ENCODE assay signal across 10 cellular contexts in the genomic region with DNA sequence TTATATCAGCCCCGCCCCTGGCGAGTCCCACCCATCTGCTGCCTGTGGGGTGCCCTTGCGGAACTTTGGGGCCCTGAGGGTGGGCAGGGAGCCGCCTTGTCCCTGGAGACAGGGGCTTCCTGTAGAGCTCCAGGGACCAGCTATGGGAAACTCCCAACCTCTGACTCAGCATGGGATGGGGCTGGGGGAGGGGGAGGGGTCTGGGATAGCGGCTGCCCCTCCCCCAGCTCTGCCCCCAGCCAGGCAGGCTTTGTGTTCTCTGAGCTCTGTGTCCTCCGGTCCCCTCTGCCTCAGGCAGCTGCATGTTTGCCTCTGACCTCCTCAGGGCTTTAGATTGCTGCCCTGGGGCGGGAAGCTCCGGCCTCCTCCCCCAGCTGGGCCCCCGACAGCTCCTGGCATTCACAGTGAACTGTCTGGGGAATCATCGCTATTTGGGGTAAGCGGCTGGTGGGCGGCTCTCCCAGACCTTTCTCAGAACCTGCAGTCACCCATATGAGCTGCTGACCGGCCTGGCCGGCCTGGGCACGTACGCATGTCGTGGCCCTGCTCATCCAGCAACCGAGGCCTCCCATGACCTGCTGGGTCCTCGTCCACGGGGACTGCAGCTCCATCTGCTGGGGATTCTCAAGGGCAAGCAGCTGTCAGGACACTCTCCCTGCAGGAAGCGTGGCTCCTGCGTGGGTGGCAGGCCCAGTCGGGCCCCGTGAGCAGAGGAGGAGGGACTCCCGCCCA. TPM values are rescaled to one million over a fixed set of nuclear protein-coding genes. Genes with fewer than 3 reads are reported as not detected.
A peak's percentile ranks its signal among the peaks of the same experiment; 100 is the strongest.
DNase-seq lines count a peak whose midpoint lies in the region; ATAC-seq and TF ChIP-seq lines count a peak whose summit lies in the region.
"Had no signal": no experiment of that assay in that cellular context is flagged by ENCODE, and none has a peak within 500 bp of the region (broad histone marks: within the 10 kb centered on the region; RNA-seq: fewer than 3 reads in every experiment).

No MANE protein-coding gene starts in this region.

- H3K36me3 ChIP-seq in right atrium auricular region (no peaks in the 10 kb centered on the region), left lung (no peaks in the 10 kb centered on the region), aorta (ENCODE audit: control insufficient read depth in 1 of 2, insufficient read depth in 2 of 2, low read length in 1 of 2) (no peaks in the 10 kb centered on the region)

- WGBS in aorta, 2 donors, result 32 to 38% methylated on average over 25 of the region's 25 CpGs

- H3K9me3 Mint-ChIP-seq in activated CD4-positive, alpha-beta T cell treated with anti-CD3 and anti-CD28 coated beads, Interleukin-2, amount 10 ng/mL, durations not matched to agents 24 days and 14 days, result peaks cover 4% of the 10 kb centered on the region
- H3K9me3 Mint-ChIP-seq: CD8-positive, alpha-beta memory T cell had no signal

- H3K27ac Mint-ChIP-seq in activated CD4-positive, alpha-beta T cell treated with anti-CD3 and anti-CD28 coated beads, Interleukin-2, amount 10 ng/mL, durations not matched to agents 24 days and 14 days, result no peak overlapping the region
- H3K27ac Mint-ChIP-seq: CD8-positive, alpha-beta memory T cell had no signal

- H3K4me1 ChIP-seq in right atrium auricular region (peaks cover 0 to 12% of the 10 kb centered on the region in 2 donors), left lung (peaks cover 0 to 4% of the 10 kb centered on the region in 2 donors), aorta (ENCODE audit: control insufficient read depth in 1 of 2, insufficient read depth in 2 of 2, low read length in 2 of 2) (no peaks in the 10 kb centered on the region)

- DNase-seq in Right ventricle myocardium inferior (ENCODE audit: missing footprints) (peak; percentile 62), right atrium auricular region (ENCODE audit: low spot score) (no peak), dorsolateral prefrontal cortex (peak in 3 of 10 donors; percentile 32 to 57 (median 53)), left lung (peak in 1 of 2 donors; percentile 67), aorta (peak; percentile 50 to 71), activated gamma-delta T cell (lab: John Stamatoyannopoulos, UW) (no peak)
- DNase-seq in activated CD4-positive, alpha-beta T cell treated with anti-CD3 and anti-CD28 coated beads, Interleukin-2, amount 10 ng/mL, durations not matched to agents 24 days and 14 days, result no peak

- intact Hi-C loops in Right ventricle myocardium inferior (cut with DNase I) (loop anchor here (2.0 kb wide), 1 partner anchor 19 kb away; no protein-coding TSS in a partner anchor), dorsolateral prefrontal cortex (cut with DNase I) (no loop called here), left lung (cut with DNase I) (no loop called here), aorta (cut with DNase I) (no loop called here)
- intact Hi-C loops in activated CD4-positive, alpha-beta T cell treated with anti-CD3 and anti-CD28 coated beads, Interleukin-2, amount 10 ng/mL, durations not matched to agents 24 days and 14 days (cut with micrococcal nuclease), result no loop called here

- ATAC-seq in Right ventricle myocardium inferior (peak; percentile 68), left lung (peak; percentile 7), aorta (ENCODE audit: low FRiP score) (no peak), HG03520 (IDR thresholded peaks at IDR 0.05; ENCODE audit: unreplicated experiment) (no peak)

- no peak overlapping the region for H3K27ac ChIP-seq in right atrium auricular region
- peak overlapping the region in 3 of 59 donors; percentile 12 to 51 (median 27) for H3K27ac ChIP-seq in dorsolateral prefrontal cortex
- no peak overlapping the region for H3K27ac ChIP-seq in left lung
- no peak overlapping the region for H3K27ac ChIP-seq in aorta (ENCODE audit: low read depth in 1 of 2, low read length in 2 of 2)

- H3K4me3 Mint-ChIP-seq in activated CD4-positive, alpha-beta T cell treated with anti-CD3 and anti-CD28 coated beads, Interleukin-2, amount 10 ng/mL, durations not matched to agents 24 days and 14 days, result no peak overlapping the region
- H3K4me3 Mint-ChIP-seq: CD8-positive, alpha-beta memory T cell had no signal

- H3K9me3 ChIP-seq in right atrium auricular region (no peaks in the 10 kb centered on the region), left lung (no peaks in the 10 kb centered on the region), aorta (ENCODE audit: control insufficient read depth, low read length) (no peaks in the 10 kb centered on the region)

- H3K4me3 ChIP-seq in right atrium auricular region, result no peak overlapping the region
- no peak overlapping the region for H3K4me3 ChIP-seq in dorsolateral prefrontal cortex
- H3K4me3 ChIP-seq in left lung, result no peak overlapping the region
- no peak overlapping the region for H3K4me3 ChIP-seq in aorta (ENCODE audit: low read length in 2 of 2)

- no peaks in the 10 kb centered on the region for H3K27me3 Mint-ChIP-seq in activated CD4-positive, alpha-beta T cell treated with anti-CD3 and anti-CD28 coated beads, Interleukin-2, amount 10 ng/mL, durations not matched to agents 24 days and 14 days

- no peaks in the 10 kb centered on the region for H3K36me3 Mint-ChIP-seq in activated CD4-positive, alpha-beta T cell treated with anti-CD3 and anti-CD28 coated beads, Interleukin-2, amount 10 ng/mL, durations not matched to agents 24 days and 14 days (ENCODE audit: low read depth)
- H3K36me3 Mint-ChIP-seq: CD8-positive, alpha-beta memory T cell had no signal

- H3K27me3 ChIP-seq in right atrium auricular region (no peaks in the 10 kb centered on the region), dorsolateral prefrontal cortex (no peaks in the 10 kb centered on the region), left lung (no peaks in the 10 kb centered on the region), aorta (ENCODE audit: control insufficient read depth in 1 of 2, insufficient read depth in 2 of 2, low read length in 1 of 2) (no peaks in the 10 kb centered on the region)

- peaks cover 2% of the 10 kb centered on the region for H3K4me1 Mint-ChIP-seq in activated CD4-positive, alpha-beta T cell treated with anti-CD3 and anti-CD28 coated beads, Interleukin-2, amount 10 ng/mL, durations not matched to agents 24 days and 14 days
- H3K4me1 Mint-ChIP-seq: CD8-positive, alpha-beta memory T cell had no signal

- peak in 1 of 2 donors; percentile 64 for TF ChIP-seq CTCF in right atrium auricular region (IDR thresholded peaks at IDR 0.05)
- peak in 53 of 56 donors; percentile 12 to 67 (median 50) for TF ChIP-seq CTCF in dorsolateral prefrontal cortex (IDR thresholded peaks at IDR 0.05 in 54 of 56, conservative IDR thresholded peaks at IDR 0.05 in 2 of 56; ENCODE audit: low read depth in 1 of 56, partially characterized antibody in 56 of 56)
- no peak for TF ChIP-seq CTCF in left lung (IDR thresholded peaks at IDR 0.05)

RNA-seq across cellular contexts. Expression of a gene that starts 17.1 kb away (rescaled TPM):
- total RNA-seq in Right ventricle myocardium inferior (1.4 TPM), right atrium auricular region (1 to 10 TPM in 1 of 2 donors, under 1 TPM in 1; 0.22 to 1.5 TPM), dorsolateral prefrontal cortex (1 to 10 TPM in 114 of 120 experiments, under 1 TPM in 6; 0.35 to 4.6 (median 2.1) TPM), left lung (10 to 100 TPM; 10.3 to 11.8 TPM), aorta (1 to 10 TPM in 1 of 2 donors, under 1 TPM in 1; 0.62 to 1.4 TPM)
- 1 to 10 TPM in 1 of 2 donors, not detected in 1; 8.8 TPM for polyA plus RNA-seq in aorta
- not detected in 2 replicates for total RNA-seq in activated CD4-positive, alpha-beta T cell treated with anti-CD3 and anti-CD28 coated beads, Interleukin-2, amount 10 ng/mL, durations not matched to agents 24 days and 14 days
- total RNA-seq: CD8-positive, alpha-beta memory T cell; T-helper 1 cell treated with Interleukin-12 subunit alpha and Interleukin-12 subunit beta and Interleukin-4 antibody, amounts not matched to agents 30 ng/mL and 1 ng/mL, for 36 hours had no signal

Comparison
In these comparisons a context has a peak if more than half of its experiments do, and no peak if none do; other contexts are left out.
1. DNase-seq: peak in Right ventricle myocardium inferior (single experiment) and aorta (2 of 2); none in right atrium auricular region (single experiment), activated CD4-positive, alpha-beta T cell treated with anti-CD3 and anti-CD28 coated beads, Interleukin-2, amount 10 ng/mL, durations not matched to agents 24 days and 14 days (single experiment) and activated gamma-delta T cell (single experiment).
2. ATAC-seq: peak in Right ventricle myocardium inferior (single experiment) and left lung (single experiment); none in aorta (single experiment) and HG03520 (single experiment).
3. CTCF ChIP-seq: peak in dorsolateral prefrontal cortex (53 of 56); none in left lung (0 of 2).